In genomic region chr6:155248021-155249001, GRCh38 we compare ENCODE assay signal across 8 cellular contexts. TPM values are rescaled to one million over a fixed set of nuclear protein-coding genes. Genes with fewer than 3 reads are reported as not detected.
DNase-seq lines count a peak whose midpoint lies in the region; ATAC-seq, FAIRE-seq and TF ChIP-seq lines count a peak whose summit lies in the region.

No MANE protein-coding gene starts in this region.

- TF ChIP-seq RAD21 in GM12878 (IDR thresholded peaks at IDR 0.05; ENCODE audit: insufficient read depth, low read depth, low read length), result peak; percentile 92

- H3K27me3 ChIP-seq in Loucy (ENCODE audit: insufficient read depth, low read length, poor library complexity, severe bottlenecking) (no peaks in the 10 kb centered on the region), GM12878 (replicated peaks in 1 of 2; ENCODE audit: control insufficient read depth in 2 of 2, insufficient read depth in 2 of 2, low read length in 1 of 2) (no peaks in the 10 kb centered on the region)

- POLR2A ChIA-PET in GM12878 (lab: Charles Lee), result interaction anchor here (0.5 to 1.4 kb wide), 3 partner anchors 63 to 192 kb away, joined by 3 to 8 read pairs (median 6); no protein-coding TSS in a partner anchor

- no peaks in the 10 kb centered on the region for H3K9me2 ChIP-seq in Loucy (replicated peaks; ENCODE audit: low read depth, low read length)

- no peaks in the 10 kb centered on the region for H3F3A ChIP-seq in Loucy (ENCODE audit: low read depth)

- RAD21 ChIA-PET in GM12878 (lab: Charles Lee; ENCODE audit: unreplicated experiment), result interaction anchor here (0.7 to 10.1 kb wide), 21 partner anchors 11 to 574 kb away, joined by 3 to 178 read pairs (median 5); no protein-coding TSS in a partner anchor

- 57% methylated on average over 30 of the region's 30 CpGs for WGBS in GM12878 (ENCODE audit: insufficient coverage, insufficient replicate concordance, low lambda C conversion rate, missing lambda C conversion rate)

- peak; percentile 66 for FAIRE-seq in GM12878 (lab: Jason Lieb, UNC)

- H3K36me3 ChIP-seq in Loucy (ENCODE audit: insufficient read depth, low read length), result peaks cover 14% of the 10 kb centered on the region; the same call in 1 of the 2 replicates
- peaks cover 11 to 12% of the 10 kb centered on the region in 2 experiments for H3K36me3 ChIP-seq in GM12878 (ENCODE audit: control insufficient read depth in 2 of 2, insufficient read depth in 2 of 2, low read length in 1 of 2)

- peak; percentile 64 for ATAC-seq in GM19035 (IDR thresholded peaks at IDR 0.05; ENCODE audit: unreplicated experiment)
- peak; percentile 88 for ATAC-seq in GM12878
- no peak for ATAC-seq in HG03521 (IDR thresholded peaks at IDR 0.05; ENCODE audit: unreplicated experiment)

- H3K4me2 ChIP-seq in Loucy (ENCODE audit: low read depth, low read length, poor library complexity, severe bottlenecking), result no peak overlapping the region
- H3K4me2 ChIP-seq in GM12878 (ENCODE audit: control insufficient read depth, insufficient read depth), result no peak overlapping the region

- H2AFZ ChIP-seq in Loucy (ENCODE audit: low read length) (no peak overlapping the region), GM12878 (ENCODE audit: control insufficient read depth, low read depth, low read length) (no peak overlapping the region)

- CTCF ChIA-PET in GM12878 (lab: Yijun Ruan, JAX), result interaction anchor here (0.7 to 8.5 kb wide), 32 partner anchors 9 to 574 kb away, joined by 3 to 228 read pairs (median 4); partner anchors contain the start of gene CLDN20

- in situ Hi-C loops in GM12878 (cut with MboI), result no loop called here

- BruUV-seq in GM12878 (replicated peaks; lab: Mats Ljungman, UMichigan), result no TSS peak

- no peaks in the 10 kb centered on the region for H3K79me2 ChIP-seq in Loucy (ENCODE audit: insufficient read depth, low read length)
- no peaks in the 10 kb centered on the region for H3K79me2 ChIP-seq in GM12878 (ENCODE audit: control insufficient read depth, insufficient read depth, low read length)

- H3K4me3 ChIP-seq in Loucy (ENCODE audit: low read length, poor library complexity, severe bottlenecking) (no peak overlapping the region), GM12878 (no peak overlapping the region)

- peak; percentile 24 for DNase-seq in CD1c-positive myeloid dendritic cell (ENCODE audit: extremely low spot score)
- peak; percentile 36 for DNase-seq in GM12878 (ENCODE audit: low read depth, low spot score)
- DNase-seq in iris pigment epithelial cell (ENCODE audit: low read depth), result peak; percentile 85
- peak in 2 of 3 donors; percentile 6 to 12 for DNase-seq in stimulated activated CD4-positive, alpha-beta T cell treated with anti-CD3 and anti-CD28 coated beads, Interleukin-12 subunit alpha, Interleukin-12 subunit beta, amount 100 ng/mL, for 48 hours (ENCODE audit: low read depth in 2 of 3, low spot score in 1 of 3)
- DNase-seq in NCI-H524 treated with DMSO at 0.1 percent for 48 hours (lab: John Stamatoyannopoulos, UW), result no peak

- intact Hi-C loops in GM12878 (cut with micrococcal nuclease; ENCODE audit: unreplicated experiment), result loop anchor here (1.0 to 10.0 kb wide), 4 partner anchors 71 to 571 kb away; no protein-coding TSS in a partner anchor

- TF ChIP-seq EP300 in GM12878 (IDR thresholded peaks at IDR 0.05; ENCODE audit: borderline replicate concordance in 1 of 2, control insufficient read depth in 1 of 2, low read depth in 2 of 2, low read length in 2 of 2), result no peak

- H4K20me1 ChIP-seq in Loucy (ENCODE audit: insufficient read depth, low read length, poor library complexity, severe bottlenecking) (no peaks in the 10 kb centered on the region), GM12878 (ENCODE audit: control insufficient read depth, insufficient read depth) (no peaks in the 10 kb centered on the region)

- TF ChIP-seq POLR2A in GM12878 (IDR thresholded peaks at IDR 0.05; ENCODE audit: low read depth, low read length), result no peak

- H3K9me3 ChIP-seq in Loucy (ENCODE audit: insufficient read depth, low read depth, low read length) (no peaks in the 10 kb centered on the region), GM12878 (replicated peaks; ENCODE audit: control insufficient read depth, insufficient read depth, low read length) (no peaks in the 10 kb centered on the region)

- SMC1A ChIA-PET in GM12878 (lab: Charles Lee; ENCODE audit: uncharacterized antibody, unreplicated experiment), result interaction anchor here (0.6 to 11.0 kb wide), 34 partner anchors 8 to 575 kb away, joined by 3 to 224 read pairs (median 5); partner anchors contain the start of genes CLDN20 and TFB1M

- H3K27ac ChIP-seq in GM12878 (ENCODE audit: control insufficient read depth, insufficient read depth), result no peak overlapping the region

- H3K4me1 ChIP-seq in Loucy (ENCODE audit: insufficient read depth, low read length, poor library complexity, severe bottlenecking) (no peaks in the 10 kb centered on the region), GM12878 (ENCODE audit: control insufficient read depth, insufficient read depth, low read length) (peaks cover 4% of the 10 kb centered on the region; the same call in 1 of the 2 replicates)

- H3K9ac ChIP-seq in Loucy (ENCODE audit: low read depth, low read length, poor library complexity, severe bottlenecking) (no peak overlapping the region), GM12878 (ENCODE audit: control insufficient read depth, insufficient read depth, low read length) (no peak overlapping the region)

- TF ChIP-seq CTCF in Loucy (conservative IDR thresholded peaks at IDR 0.05; ENCODE audit: low read length), result peak; percentile 66
- TF ChIP-seq CTCF in GM12878 (IDR thresholded peaks at IDR 0.05 in 2 of 3, conservative IDR thresholded peaks at IDR 0.05 in 1 of 3; ENCODE audit: control insufficient read depth in 2 of 3, extremely low read depth in 1 of 3, insufficient read depth in 1 of 3, low read depth in 3 of 3, low read length in 3 of 3), result peak; percentile 67 to 70 (median 69); a peak in 5 of 6 replicates

TF ChIP-seq in GM12878, 131 proteins besides CTCF, POLR2A, EP300 and RAD21 (continues in another document):
- TF ChIP-seq SMARCA5 (IDR thresholded peaks at IDR 0.05) (no peak), POU2F2 (IDR thresholded peaks at IDR 0.05; ENCODE audit: borderline replicate concordance, low read depth, low read length) (0 out of 3 replicates have a peak, but pooled peaks have one; percentile 8), SMC3 (IDR thresholded peaks at IDR 0.05; ENCODE audit: borderline replicate concordance, low read length) (peak; percentile 91), ZNF274 (IDR thresholded peaks at IDR 0.05; ENCODE audit: insufficient read depth, insufficient read length) (no peak), LARP7 (IDR thresholded peaks at IDR 0.05) (no peak), ETV6 (conservative IDR thresholded peaks at IDR 0.05 in 1 of 2, IDR thresholded peaks at IDR 0.05 in 1 of 2; ENCODE audit: borderline replicate concordance in 1 of 2, low read depth in 1 of 2) (no peak), MEF2B (IDR thresholded peaks at IDR 0.05; ENCODE audit: partially characterized antibody, poor library complexity, severe bottlenecking) (no peak), SUPT20H (IDR thresholded peaks at IDR 0.05; ENCODE audit: borderline replicate concordance, control insufficient read depth, low read depth, low read length) (no peak)
- TF ChIP-seq, protein P1, sequence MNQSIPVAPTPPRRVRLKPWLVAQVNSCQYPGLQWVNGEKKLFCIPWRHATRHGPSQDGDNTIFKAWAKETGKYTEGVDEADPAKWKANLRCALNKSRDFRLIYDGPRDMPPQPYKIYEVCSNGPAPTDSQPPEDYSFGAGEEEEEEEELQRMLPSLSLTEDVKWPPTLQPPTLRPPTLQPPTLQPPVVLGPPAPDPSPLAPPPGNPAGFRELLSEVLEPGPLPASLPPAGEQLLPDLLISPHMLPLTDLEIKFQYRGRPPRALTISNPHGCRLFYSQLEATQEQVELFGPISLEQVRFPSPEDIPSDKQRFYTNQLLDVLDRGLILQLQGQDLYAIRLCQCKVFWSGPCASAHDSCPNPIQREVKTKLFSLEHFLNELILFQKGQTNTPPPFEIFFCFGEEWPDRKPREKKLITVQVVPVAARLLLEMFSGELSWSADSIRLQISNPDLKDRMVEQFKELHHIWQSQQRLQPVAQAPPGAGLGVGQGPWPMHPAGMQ (IDR thresholded peaks at IDR 0.05; ENCODE audit: borderline replicate concordance), result no peak
- TF ChIP-seq, protein P2, sequence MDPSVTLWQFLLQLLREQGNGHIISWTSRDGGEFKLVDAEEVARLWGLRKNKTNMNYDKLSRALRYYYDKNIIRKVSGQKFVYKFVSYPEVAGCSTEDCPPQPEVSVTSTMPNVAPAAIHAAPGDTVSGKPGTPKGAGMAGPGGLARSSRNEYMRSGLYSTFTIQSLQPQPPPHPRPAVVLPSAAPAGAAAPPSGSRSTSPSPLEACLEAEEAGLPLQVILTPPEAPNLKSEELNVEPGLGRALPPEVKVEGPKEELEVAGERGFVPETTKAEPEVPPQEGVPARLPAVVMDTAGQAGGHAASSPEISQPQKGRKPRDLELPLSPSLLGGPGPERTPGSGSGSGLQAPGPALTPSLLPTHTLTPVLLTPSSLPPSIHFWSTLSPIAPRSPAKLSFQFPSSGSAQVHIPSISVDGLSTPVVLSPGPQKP (IDR thresholded peaks at IDR 0.05; ENCODE audit: low read depth, low read length), result no peak
- TF ChIP-seq, protein P3, sequence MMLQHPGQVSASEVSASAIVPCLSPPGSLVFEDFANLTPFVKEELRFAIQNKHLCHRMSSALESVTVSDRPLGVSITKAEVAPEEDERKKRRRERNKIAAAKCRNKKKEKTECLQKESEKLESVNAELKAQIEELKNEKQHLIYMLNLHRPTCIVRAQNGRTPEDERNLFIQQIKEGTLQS (IDR thresholded peaks at IDR 0.05; ENCODE audit: borderline replicate concordance, extremely low read depth, low read depth, low read length), result 0 out of 2 replicates have a peak, but pooled peaks have one; percentile 3

RNA-seq across cellular contexts. Expression of gene CLDN20, which starts 15.5 kb away (rescaled TPM):
- not detected in 2 replicates for total RNA-seq in GM12878 (2013; cell fraction: nucleolus; rRNA removed)
- total RNA-seq in GM12878 (2014; rRNA removed) (not detected in 2 replicates), GM12878 (2014; rRNA removed; fragmentation: Illumina TruSeq; extraction: Trizol) (not detected in 2 replicates), GM12878 (2021) (not detected in 2 replicates)
- polyA plus RNA-seq in GM12878 (2011; ENCODE audit: low read depth), result not detected
- polyA plus RNA-seq in GM12878 (2011; rRNA removed) (not detected in 2 replicates), GM12878 (2014; fragmentation: Illumina TruSeq; extraction: Trizol) (not detected in 2 replicates), GM12878 (2014; fragmentation: Nextera tagmentation; extraction: Ambion mirVana) (not detected), GM12878 (2014; rRNA removed) (not detected in 2 replicates), GM12878 (2016; fragmentation: Nextera tagmentation; extraction: Ambion mirVana) (under 1 TPM; 0.13 to 0.23 TPM)
- 0.06 TPM in 1 of 2 replicates, not detected in the other for polyA plus RNA-seq in GM12878 (2011; cell fraction: cytosol; rRNA removed)
- polyA plus RNA-seq in GM12878 (2011; cell fraction: nucleus; rRNA removed), result not detected in 2 replicates
- polyA plus RNA-seq in GM12878 (2012), result 0.31 and 0.51 TPM in 2 replicates
- not detected in 2 replicates for polyA minus RNA-seq in GM12878 (2011; rRNA and poly(A)+ RNA removed)
- polyA minus RNA-seq in GM12878 (2011; cell fraction: cytosol; rRNA and poly(A)+ RNA removed), result not detected in 2 replicates
- polyA minus RNA-seq in GM12878 (2011; cell fraction: nucleus; rRNA and poly(A)+ RNA removed), result 0.24 TPM in 1 of 2 replicates, not detected in the other
